Comparison of ENCODE assay signal across 8 cellular contexts in the genomic region with DNA sequence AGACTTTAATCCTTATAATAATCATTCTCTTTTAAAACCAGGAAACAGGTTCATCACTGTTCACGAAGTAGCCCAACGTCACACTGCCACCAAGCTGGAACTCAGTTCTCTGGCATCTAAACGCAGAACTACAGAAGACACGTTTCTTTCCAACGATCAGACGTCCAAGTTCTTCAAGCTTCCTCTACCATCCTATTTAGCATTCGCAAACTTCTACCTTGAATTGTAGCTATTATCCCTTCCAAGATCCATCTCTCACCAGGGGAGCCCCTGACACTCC. TPM values are rescaled to one million over a fixed set of nuclear protein-coding genes. Genes with fewer than 3 reads are reported as not detected.
DNase-seq lines count a peak whose midpoint lies in the region; ATAC-seq and TF ChIP-seq lines count a peak whose summit lies in the region.

No MANE protein-coding gene starts in this region.

- H3K36me3 ChIP-seq in osteoblast (ENCODE audit: insufficient read depth, low read length), result no peaks in the 10 kb centered on the region

- ATAC-seq in HG02588 (IDR thresholded peaks at IDR 0.05; ENCODE audit: unreplicated experiment), result peak; percentile 16
- ATAC-seq in activated T-helper 17 cell treated with anti-CD3 and anti-CD28 coated beads, Interleukin-2, amount 50 U/mL, for 72 hours (replicated peaks), result peak; percentile 57

- H3K4me3 ChIP-seq in osteoblast (ENCODE audit: insufficient read depth, low read length), result peak overlapping the region; percentile 78

- H3K9me3 Mint-ChIP-seq in activated T-helper 17 cell treated with anti-CD3 and anti-CD28 coated beads, Interleukin-2, amount 50 U/mL, for 72 hours, result no peaks in the 10 kb centered on the region

- no peaks in the 10 kb centered on the region for H3K27me3 Mint-ChIP-seq in activated T-helper 17 cell treated with anti-CD3 and anti-CD28 coated beads, Interleukin-2, amount 50 U/mL, for 72 hours

- peak overlapping the region; percentile 91 for H2AFZ ChIP-seq in osteoblast (ENCODE audit: low read length)

- H3K79me2 ChIP-seq in osteoblast (ENCODE audit: insufficient read depth, low read length), result peaks cover 17% of the 10 kb centered on the region

- TF ChIP-seq CTCF in osteoblast (IDR thresholded peaks at IDR 0.05; ENCODE audit: extremely low read depth, low read depth, low read length), result no peak

- peaks cover 27% of the 10 kb centered on the region for H3K4me1 Mint-ChIP-seq in activated T-helper 17 cell treated with anti-CD3 and anti-CD28 coated beads, Interleukin-2, amount 50 U/mL, for 72 hours

- no peaks in the 10 kb centered on the region for H3K9me3 ChIP-seq in osteoblast (ENCODE audit: low read depth, low read length)

- peak overlapping the region; percentile 97 for H3K27ac Mint-ChIP-seq in activated T-helper 17 cell treated with anti-CD3 and anti-CD28 coated beads, Interleukin-2, amount 50 U/mL, for 72 hours

- peaks cover 22% of the 10 kb centered on the region for H3K4me1 ChIP-seq in osteoblast (ENCODE audit: insufficient read depth, low read length)

- H3K27me3 ChIP-seq in osteoblast (ENCODE audit: insufficient read depth, low read length), result no peaks in the 10 kb centered on the region

- H3K27ac ChIP-seq in osteoblast (ENCODE audit: low read depth, low read length), result peak overlapping the region; percentile 98

- H4K20me1 ChIP-seq in osteoblast (ENCODE audit: insufficient read depth, low read length), result no peaks in the 10 kb centered on the region

- peak overlapping the region; percentile 97 for H3K4me2 ChIP-seq in osteoblast (ENCODE audit: insufficient read depth, low read length)

- peak; percentile 7 for DNase-seq in stimulated activated CD4-positive, alpha-beta T cell treated with anti-CD3 and anti-CD28 coated beads, Interleukin-2, amount 100 ng/mL, for 4 hours (ENCODE audit: low read depth)
- DNase-seq in stimulated activated CD4-positive, alpha-beta T cell treated with anti-CD3 and anti-CD28 coated beads, Interleukin-12 subunit alpha, Interleukin-12 subunit beta, amount 100 ng/mL, for 4 hours, result no peak
- DNase-seq in NCI-H146 (lab: John Stamatoyannopoulos, UW) (peak; percentile 41), glomerular visceral epithelial cell (ENCODE audit: extremely low spot score) (peak; percentile 48), osteoblast (ENCODE audit: insufficient read length, low spot score, missing footprints) (peak; percentile 34), posterior vena cava (ENCODE audit: low spot score) (no peak)

- intact Hi-C loops in posterior vena cava (cut with DNase I), result no loop called here

- no peaks in the 10 kb centered on the region for H3K36me3 Mint-ChIP-seq in activated T-helper 17 cell treated with anti-CD3 and anti-CD28 coated beads, Interleukin-2, amount 50 U/mL, for 72 hours (ENCODE audit: low read depth)

- H3K4me3 Mint-ChIP-seq in activated T-helper 17 cell treated with anti-CD3 and anti-CD28 coated beads, Interleukin-2, amount 50 U/mL, for 72 hours, result peak overlapping the region; percentile 95

RNA-seq across cellular contexts. Expression of gene TRDMT1, which starts 0.6 kb away (rescaled TPM):
- 1 to 10 TPM; 3.3 to 6.7 TPM for total RNA-seq in activated T-helper 17 cell treated with anti-CD3 and anti-CD28 coated beads, Interleukin-2, amount 50 U/mL, for 72 hours
- total RNA-seq in osteoblast, result 7.1 and 7.6 TPM in 2 replicates
- 10 to 100 TPM in 1 of 2 donors, 1 to 10 TPM in 1; 9.5 to 11.0 TPM for total RNA-seq in posterior vena cava

RNA-seq across cellular contexts. Expression of gene VIM, which starts 27.2 kb away (rescaled TPM):
- total RNA-seq in activated T-helper 17 cell treated with anti-CD3 and anti-CD28 coated beads, Interleukin-2, amount 50 U/mL, for 72 hours, result 1,000 to 10,000 TPM; 1,131 to 1,699 TPM
- total RNA-seq in osteoblast (10,072 and 10,643 TPM in 2 replicates), posterior vena cava (1,000 to 10,000 TPM; 2,278 to 2,643 TPM)

Comparison
In these comparisons a context has a peak if more than half of its experiments do, and no peak if none do; other contexts are left out.
1. DNase-seq: peak in stimulated activated CD4-positive, alpha-beta T cell treated with anti-CD3 and anti-CD28 coated beads, Interleukin-2, amount 100 ng/mL, for 4 hours (single experiment), NCI-H146 (single experiment), glomerular visceral epithelial cell (single experiment) and osteoblast (single experiment); none in stimulated activated CD4-positive, alpha-beta T cell treated with anti-CD3 and anti-CD28 coated beads, Interleukin-12 subunit alpha, Interleukin-12 subunit beta, amount 100 ng/mL, for 4 hours (single experiment) and posterior vena cava (single experiment).